In genomic region chr19:405138-405965, GRCh38 we compare ENCODE assay signal across 1 cellular context.
TF ChIP-seq lines count a peak whose summit lies in the region.

No MANE protein-coding gene starts in this region.

TF ChIP-seq in HepG2, 621 proteins besides CTCF, POLR2A, EP300 and RAD21:
- TF ChIP-seq HNF4A (CRISPR knock-in tag; IDR thresholded peaks at IDR 0.05) (no peak), MED1 (CRISPR knock-in tag; IDR thresholded peaks at IDR 0.05) (no peak), ZNF670 (CRISPR knock-in tag; IDR thresholded peaks at IDR 0.05; ENCODE audit: borderline replicate concordance) (no peak)
